8 cellular contexts compared by ENCODE assay signal in genomic region chr15:63122002-63122893, GRCh38. TPM values are rescaled to one million over a fixed set of nuclear protein-coding genes. Genes with fewer than 3 reads are reported as not detected.
DNase-seq lines count a peak whose midpoint lies in the region; ATAC-seq and TF ChIP-seq lines count a peak whose summit lies in the region.

No MANE protein-coding gene starts in this region.

- peak overlapping the region; percentile 92 for H3K4me3 Mint-ChIP-seq in activated CD4-positive, alpha-beta T cell treated with anti-CD3 and anti-CD28 coated beads for 36 hours
- peak overlapping the region; percentile 77 for H3K4me3 Mint-ChIP-seq in chondrocyte (ENCODE audit: unreplicated experiment)

- intact Hi-C loops in activated CD4-positive, alpha-beta T cell treated with anti-CD3 and anti-CD28 coated beads for 36 hours (cut with DNase I, micrococcal nuclease) = loop anchor here (1.0 to 5.0 kb wide), 6 partner anchors 35 to 975 kb away; partner anchors contain the start of genes HERC1 (in 1 of the 2), RAB8B (in 1 of the 2), RPS27L (in 1 of the 2) and SNX1 (in 1 of the 2)

- no peaks in the 10 kb centered on the region for H3K27me3 Mint-ChIP-seq in activated CD4-positive, alpha-beta T cell treated with anti-CD3 and anti-CD28 coated beads for 36 hours
- no peaks in the 10 kb centered on the region for H3K27me3 Mint-ChIP-seq in chondrocyte (ENCODE audit: low read depth)

- CTCF ChIA-PET in activated CD4-positive, alpha-beta T cell treated with anti-CD3 and anti-CD28 coated beads for 36 hours (lab: Charles Lee) = no interaction called here

- peaks cover 12% of the 10 kb centered on the region for H3K9me3 Mint-ChIP-seq in activated CD4-positive, alpha-beta T cell treated with anti-CD3 and anti-CD28 coated beads for 36 hours (ENCODE audit: low read depth)
- H3K9me3 Mint-ChIP-seq in chondrocyte (ENCODE audit: low read depth) = peaks cover 10% of the 10 kb centered on the region

- DNase-seq in 8988T (peak; percentile 55), NCI-H2227 treated with DMSO at 0.1 percent for 48 hours (lab: John Stamatoyannopoulos, UW) (peak; percentile 36), chondrocyte (ENCODE audit: low spot score) (no peak), kidney tubule cell (ENCODE audit: low spot score) (peak; percentile 84)
- DNase-seq in activated CD4-positive, alpha-beta T cell treated with anti-CD3 and anti-CD28 coated beads for 36 hours = peak; percentile 91
- DNase-seq in stimulated activated CD4-positive, alpha-beta T cell treated with anti-CD3 and anti-CD28 coated beads, Interleukin-1b, Interleukin-23, amount 100 ng/mL, for 1 hour (ENCODE audit: low read depth in 2 of 2) = peak; percentile 28 to 46

- peaks cover 14% of the 10 kb centered on the region for H3K36me3 Mint-ChIP-seq in activated CD4-positive, alpha-beta T cell treated with anti-CD3 and anti-CD28 coated beads for 36 hours (ENCODE audit: low read depth)
- peaks cover 12% of the 10 kb centered on the region for H3K36me3 Mint-ChIP-seq in chondrocyte (ENCODE audit: low read depth)

- POLR2A ChIA-PET in activated CD4-positive, alpha-beta T cell treated with anti-CD3 and anti-CD28 coated beads for 36 hours (lab: Charles Lee) = interaction anchor here (0.6 kb wide), 1 partner anchor 1004 kb away, joined by 4 read pairs; no protein-coding TSS in a partner anchor

- TF ChIP-seq CTCF in chondrocyte (IDR thresholded peaks at IDR 0.05) = peak; percentile 69

- peak overlapping the region; percentile 88 for H3K27ac Mint-ChIP-seq in activated CD4-positive, alpha-beta T cell treated with anti-CD3 and anti-CD28 coated beads for 36 hours
- peak overlapping the region; percentile 90 for H3K27ac Mint-ChIP-seq in chondrocyte (ENCODE audit: unreplicated experiment)

- peaks cover 12% of the 10 kb centered on the region for H3K4me1 Mint-ChIP-seq in activated CD4-positive, alpha-beta T cell treated with anti-CD3 and anti-CD28 coated beads for 36 hours
- peaks cover 19% of the 10 kb centered on the region for H3K4me1 Mint-ChIP-seq in chondrocyte (ENCODE audit: low read depth)

- ATAC-seq in GM18508 (IDR thresholded peaks at IDR 0.05; ENCODE audit: insufficient read depth, unreplicated experiment) (peak; percentile 51), HG03045 (IDR thresholded peaks at IDR 0.05; ENCODE audit: unreplicated experiment) (peak; percentile 80)
- ATAC-seq in activated CD4-positive, alpha-beta T cell treated with anti-CD3 and anti-CD28 coated beads for 36 hours = peak; percentile 89

RNA-seq across cellular contexts. Expression of gene LACTB, which starts 0.6 kb away (rescaled TPM):
- 10 to 100 TPM; 10.9 to 14.9 TPM for total RNA-seq in activated CD4-positive, alpha-beta T cell treated with anti-CD3 and anti-CD28 coated beads for 36 hours
- total RNA-seq in chondrocyte = 19.4 to 22.4 TPM (median 20.7 TPM) in 3 replicates

RNA-seq across cellular contexts. Expression of gene RPS27L, which starts 35.0 kb away (rescaled TPM):
- 100 to 1,000 TPM; 117 to 143 TPM for total RNA-seq in activated CD4-positive, alpha-beta T cell treated with anti-CD3 and anti-CD28 coated beads for 36 hours
- 211 to 242 TPM (median 221 TPM) in 3 replicates for total RNA-seq in chondrocyte
